28 cellular contexts compared by ENCODE assay signal in the genomic region with DNA sequence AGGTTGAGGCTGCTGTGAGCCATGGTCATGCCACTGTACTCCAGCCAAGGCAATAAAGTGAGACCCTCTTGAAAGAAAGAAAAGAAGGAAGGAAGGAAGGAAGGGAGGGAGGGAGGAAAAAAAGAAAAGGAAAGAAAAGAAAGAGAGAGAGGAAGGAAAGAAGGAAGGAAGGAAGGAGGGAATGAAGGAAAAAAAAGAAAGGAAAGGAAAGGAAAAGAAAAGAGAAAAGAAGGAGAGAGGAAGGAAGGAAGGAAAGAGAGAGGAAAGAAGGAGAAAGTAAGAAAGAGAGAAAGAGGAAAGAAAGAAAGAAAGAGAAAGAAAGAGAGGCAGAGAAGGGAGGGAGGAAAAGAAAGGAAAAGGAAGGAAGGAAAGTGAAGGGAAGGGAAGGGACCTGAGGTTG.
"Had no signal": no experiment of that assay in that cellular context is flagged by ENCODE, and none has a peak within 500 bp of the region (broad histone marks: within the 10 kb centered on the region; RNA-seq: fewer than 3 reads in every experiment).

No MANE protein-coding gene starts in this region.

- H3K36me3 ChIP-seq: neural progenitor cell, ovary, right lobe of liver, sigmoid colon, stomach, tibial artery, transverse colon, vagina had no signal

- H3K4me1 ChIP-seq: neural progenitor cell, parathyroid adenoma, psoas muscle, right lobe of liver, sigmoid colon, tibial artery, transverse colon, vagina had no signal

- H3K27me3 Mint-ChIP-seq: progenitor cell of endocrine pancreas; stimulated activated naive CD8-positive, alpha-beta T cell treated with anti-CD3 and anti-CD28 coated beads, Interleukin-15, Interleukin-2, amounts not matched to agents 100 ng/mL and 50 ng/mL, for 24 hours; type B pancreatic cell had no signal

- ATAC-seq: naive thymus-derived CD8-positive, alpha-beta T cell; natural killer cell treated with Interleukin-12 subunit alpha and Interleukin-12 subunit beta and Interleukin-15 and Interleukin-18, amount 100 ng/mL, for 72 hours; psoas muscle; right cardiac atrium; right lobe of liver; stimulated activated effector memory CD8-positive, alpha-beta T cell treated with anti-CD3 and anti-CD28 coated beads, Interleukin-12 subunit alpha, Interleukin-12 subunit beta, amount 100 ng/mL, for 72 hours; stimulated activated naive B cell treated with anti-CD40 and anti-IgM and Interleukin-4, amounts not matched to agents 10 μg/mL and 1 μg/mL and 100 μg/mL, for 72 hours had no signal

- H3K27me3 ChIP-seq: neural progenitor cell, ovary, right lobe of liver, sigmoid colon, stomach, tibial artery, transverse colon, vagina had no signal

- H3K9me3 Mint-ChIP-seq: naive B cell; naive thymus-derived CD8-positive, alpha-beta T cell; natural killer cell treated with Interleukin-12 subunit alpha and Interleukin-12 subunit beta and Interleukin-15 and Interleukin-18, amount 100 ng/mL, for 72 hours; nephron progenitor cell; neural progenitor cell; stimulated activated effector memory CD8-positive, alpha-beta T cell treated with anti-CD3 and anti-CD28 coated beads, Interleukin-12 subunit alpha, Interleukin-12 subunit beta, amount 100 ng/mL, for 72 hours; stimulated activated naive B cell treated with anti-CD40 and anti-IgM and Interleukin-4, amounts not matched to agents 10 μg/mL and 1 μg/mL and 100 μg/mL, for 72 hours; stimulated activated naive CD8-positive, alpha-beta T cell treated with anti-CD3 and anti-CD28 coated beads, Interleukin-15, Interleukin-2, amounts not matched to agents 100 ng/mL and 50 ng/mL, for 24 hours; type B pancreatic cell had no signal

- H3K4me3 ChIP-seq: neural progenitor cell, ovary, psoas muscle, right lobe of liver, sigmoid colon, stomach, tibial artery, transverse colon, vagina had no signal

- H3K4me3 Mint-ChIP-seq: naive B cell; naive thymus-derived CD8-positive, alpha-beta T cell; natural killer cell treated with Interleukin-12 subunit alpha and Interleukin-12 subunit beta and Interleukin-15 and Interleukin-18, amount 100 ng/mL, for 72 hours; nephron progenitor cell; neural progenitor cell; stimulated activated effector memory CD8-positive, alpha-beta T cell treated with anti-CD3 and anti-CD28 coated beads, Interleukin-12 subunit alpha, Interleukin-12 subunit beta, amount 100 ng/mL, for 72 hours; stimulated activated naive B cell treated with anti-CD40 and anti-IgM and Interleukin-4, amounts not matched to agents 10 μg/mL and 1 μg/mL and 100 μg/mL, for 72 hours; stimulated activated naive CD8-positive, alpha-beta T cell treated with anti-CD3 and anti-CD28 coated beads, Interleukin-15, Interleukin-2, amounts not matched to agents 100 ng/mL and 50 ng/mL, for 24 hours; type B pancreatic cell had no signal

- H3K4me1 Mint-ChIP-seq: naive B cell; naive thymus-derived CD8-positive, alpha-beta T cell; stimulated activated effector memory CD8-positive, alpha-beta T cell treated with anti-CD3 and anti-CD28 coated beads, Interleukin-12 subunit alpha, Interleukin-12 subunit beta, amount 100 ng/mL, for 72 hours; stimulated activated naive B cell treated with anti-CD40 and anti-IgM and Interleukin-4, amounts not matched to agents 10 μg/mL and 1 μg/mL and 100 μg/mL, for 72 hours had no signal

- DNase-seq: naive B cell; naive thymus-derived CD8-positive, alpha-beta T cell; nephron progenitor cell; occipital lobe; ovary; posterior cingulate gyrus; psoas muscle; right cardiac atrium; right lobe of liver; sigmoid colon; small intestine; stimulated activated CD4-positive, alpha-beta T cell treated with anti-CD3 and anti-CD28 coated beads, Interleukin-15, amount 100 ng/mL, for 24 hours; stimulated activated CD4-positive, alpha-beta T cell treated with anti-CD3 and anti-CD28 coated beads, Interleukin-2, amount 100 ng/mL, for 24 hours; stimulated activated CD4-positive, alpha-beta T cell treated with anti-CD3 and anti-CD28 coated beads, Interleukin-2, amount 100 ng/mL, for 48 hours; stimulated activated CD4-positive, alpha-beta T cell treated with anti-CD3 and anti-CD28 coated beads, Interleukin-4, amount 100 ng/mL, for 24 hours; stimulated activated naive B cell treated with anti-CD40 and anti-IgM and Interleukin-4, amounts not matched to agents 10 μg/mL and 1 μg/mL and 100 μg/mL, for 72 hours; stimulated activated naive CD4-positive, alpha-beta T cell treated with Interleukin-2 at 50 U/mL for 16 hours; stomach; tibial artery; transverse colon had no signal

- H3K36me3 Mint-ChIP-seq: naive B cell; naive thymus-derived CD8-positive, alpha-beta T cell; natural killer cell treated with Interleukin-12 subunit alpha and Interleukin-12 subunit beta and Interleukin-15 and Interleukin-18, amount 100 ng/mL, for 72 hours; neural progenitor cell; stimulated activated effector memory CD8-positive, alpha-beta T cell treated with anti-CD3 and anti-CD28 coated beads, Interleukin-12 subunit alpha, Interleukin-12 subunit beta, amount 100 ng/mL, for 72 hours; stimulated activated naive B cell treated with anti-CD40 and anti-IgM and Interleukin-4, amounts not matched to agents 10 μg/mL and 1 μg/mL and 100 μg/mL, for 72 hours; type B pancreatic cell had no signal

- H3K27ac ChIP-seq: neural progenitor cell, ovary, parathyroid adenoma, psoas muscle, right lobe of liver, sigmoid colon, stomach, tibial artery, transverse colon, vagina had no signal

- H3K27ac Mint-ChIP-seq: naive B cell; naive thymus-derived CD8-positive, alpha-beta T cell; natural killer cell treated with Interleukin-12 subunit alpha and Interleukin-12 subunit beta and Interleukin-15 and Interleukin-18, amount 100 ng/mL, for 72 hours; neural progenitor cell; progenitor cell of endocrine pancreas; stimulated activated effector memory CD8-positive, alpha-beta T cell treated with anti-CD3 and anti-CD28 coated beads, Interleukin-12 subunit alpha, Interleukin-12 subunit beta, amount 100 ng/mL, for 72 hours; stimulated activated naive B cell treated with anti-CD40 and anti-IgM and Interleukin-4, amounts not matched to agents 10 μg/mL and 1 μg/mL and 100 μg/mL, for 72 hours; stimulated activated naive CD8-positive, alpha-beta T cell treated with anti-CD3 and anti-CD28 coated beads, Interleukin-15, Interleukin-2, amounts not matched to agents 100 ng/mL and 50 ng/mL, for 24 hours; type B pancreatic cell had no signal

- H3K9me3 ChIP-seq: ovary, psoas muscle, right lobe of liver, sigmoid colon, stomach, tibial artery, transverse colon, vagina had no signal
